10 cellular contexts compared by ENCODE assay signal in the genomic region with DNA sequence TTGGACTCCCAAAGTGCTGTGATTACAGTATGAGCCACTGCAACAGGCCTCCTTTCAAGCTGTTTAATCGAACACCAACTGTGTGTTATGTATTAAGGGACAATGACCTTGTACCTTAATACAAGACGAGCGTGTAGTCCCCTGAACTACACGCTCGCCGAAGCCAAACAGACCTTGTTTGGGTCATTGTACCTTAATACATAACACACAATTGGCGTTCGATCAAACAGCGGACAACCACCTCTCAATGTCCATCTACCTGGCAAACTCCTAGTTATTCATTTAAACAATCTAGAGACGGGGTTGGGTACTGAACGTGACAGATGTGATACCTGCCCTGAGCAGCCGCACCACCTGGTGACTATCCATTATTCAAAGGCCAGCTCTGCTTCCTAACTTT. TPM values are rescaled to one million over a fixed set of nuclear protein-coding genes. Genes with fewer than 3 reads are reported as not detected.
DNase-seq lines count a peak whose midpoint lies in the region; ATAC-seq and TF ChIP-seq lines count a peak whose summit lies in the region.
"Had no signal": no experiment of that assay in that cellular context is flagged by ENCODE, and none has a peak within 500 bp of the region (broad histone marks: within the 10 kb centered on the region; RNA-seq: fewer than 3 reads in every experiment).

No MANE protein-coding gene starts in this region.

- H3K36me3 Mint-ChIP-seq in MCF 10A (ENCODE audit: insufficient read depth, unreplicated experiment) (peaks cover 51% of the 10 kb centered on the region), mesothelial cell of epicardium (peaks cover 23% of the 10 kb centered on the region)

- H3K4me3 ChIP-seq in left ventricle myocardium inferior: peak overlapping the region; percentile 84

- POLR2A ChIA-PET in MCF 10A (lab: Yijun Ruan, JAX) (interaction anchor here (0.8 to 3.3 kb wide), 9 partner anchors 9 to 118 kb away, joined by 3 to 20 read pairs (median 4); a partner anchor contains a TSS), HEK293T (lab: Yijun Ruan, JAX) (no interaction called here)

- no peaks in the 10 kb centered on the region for H3K27me3 ChIP-seq in left ventricle myocardium inferior (ENCODE audit: low read depth)

- no peak for TF ChIP-seq CTCF in left ventricle myocardium inferior (IDR thresholded peaks at IDR 0.05; ENCODE audit: borderline replicate concordance)
- TF ChIP-seq CTCF in MCF 10A (IDR thresholded peaks at IDR 0.05; ENCODE audit: unreplicated experiment): no peak
- no peak for TF ChIP-seq CTCF in mesothelial cell of epicardium (IDR thresholded peaks at IDR 0.05; ENCODE audit: unreplicated experiment)

- H3K4me1 ChIP-seq in left ventricle myocardium inferior: peaks cover 66% of the 10 kb centered on the region

- DNase-seq in left ventricle myocardium inferior (no peak), left ventricle myocardium superior (no peak), MCF 10A (ENCODE audit: unreplicated experiment) (no peak), mesothelial cell of epicardium (ENCODE audit: low spot score in 2 of 2, unreplicated experiment in 2 of 2) (no peak), HEK293T (ENCODE audit: extremely low spot score) (no peak), germinal center (ENCODE audit: low spot score) (no peak)
- DNase-seq in stimulated activated CD8-positive, alpha-beta memory T cell treated with anti-CD3 and anti-CD28 coated beads, Interleukin-4, amount 100 ng/mL, for 48 hours: no peak
- DNase-seq: midbrain had no signal

- H3K9me3 Mint-ChIP-seq in MCF 10A (ENCODE audit: unreplicated experiment): no peaks in the 10 kb centered on the region
- H3K9me3 Mint-ChIP-seq in mesothelial cell of epicardium: no peaks in the 10 kb centered on the region

- BruUV-seq in MCF 10A (replicated peaks; lab: Mats Ljungman, UMichigan): no TSS peak

- peak overlapping the region; percentile 81 for H3K4me3 Mint-ChIP-seq in MCF 10A (ENCODE audit: unreplicated experiment)
- peak overlapping the region; percentile 77 for H3K4me3 Mint-ChIP-seq in mesothelial cell of epicardium

- peaks cover 9% of the 10 kb centered on the region for H3K4me1 Mint-ChIP-seq in MCF 10A (ENCODE audit: insufficient read depth, unreplicated experiment)
- H3K4me1 Mint-ChIP-seq in mesothelial cell of epicardium: peaks cover 26% of the 10 kb centered on the region

- intact Hi-C loops in left ventricle myocardium inferior (cut with micrococcal nuclease) (no loop called here), left ventricle myocardium superior (cut with micrococcal nuclease) (no loop called here), MCF 10A (cut with micrococcal nuclease) (no loop called here)

- ATAC-seq in left ventricle myocardium superior: no peak
- ATAC-seq in GM21367 (IDR thresholded peaks at IDR 0.05; ENCODE audit: unreplicated experiment): no peak

- no peak overlapping the region for H3K27ac ChIP-seq in left ventricle myocardium inferior (replicated peaks)

- H3K27ac Mint-ChIP-seq in MCF 10A (ENCODE audit: low read depth, unreplicated experiment): peak overlapping the region; percentile 63
- peak overlapping the region; percentile 91 for H3K27ac Mint-ChIP-seq in mesothelial cell of epicardium

- CTCF ChIA-PET in MCF 10A (lab: Yijun Ruan, JAX) (no interaction called here), HEK293T (lab: Yijun Ruan, JAX) (no interaction called here)

- H3K27me3 Mint-ChIP-seq in MCF 10A (ENCODE audit: insufficient read depth, unreplicated experiment) (no peaks in the 10 kb centered on the region), mesothelial cell of epicardium (ENCODE audit: low read depth) (no peaks in the 10 kb centered on the region)

- no peaks in the 10 kb centered on the region for H3K9me3 ChIP-seq in left ventricle myocardium inferior (replicated peaks)

- H3K36me3 ChIP-seq in left ventricle myocardium inferior: peaks cover 39% of the 10 kb centered on the region

TF ChIP-seq in HEK293T, 16 proteins besides CTCF, POLR2A, EP300 and RAD21:
- TF ChIP-seq SUZ12 (IDR thresholded peaks at IDR 0.05): no peak
- no peak for TF ChIP-seq FOXM1 (IDR thresholded peaks at IDR 0.05; ENCODE audit: borderline replicate concordance)
- TF ChIP-seq FOXA1 (IDR thresholded peaks at IDR 0.05): no peak
- TF ChIP-seq LEF1 (IDR thresholded peaks at IDR 0.05; ENCODE audit: borderline replicate concordance): no peak
- no peak for TF ChIP-seq ZNF384 (IDR thresholded peaks at IDR 0.05)
- no peak for TF ChIP-seq CTBP1 (IDR thresholded peaks at IDR 0.05; ENCODE audit: borderline replicate concordance)

RNA-seq across cellular contexts. Expression of a gene that starts 1.3 kb away (rescaled TPM):
- total RNA-seq in left ventricle myocardium inferior (19.3 TPM), left ventricle myocardium superior (19.1 TPM), MCF 10A (2022) (45.6 and 51.6 TPM in 2 replicates), mesothelial cell of epicardium (73.2 to 80.5 TPM (median 78.4 TPM) in 3 replicates)

RNA-seq across cellular contexts. Expression of a gene that starts 31.3 kb away (rescaled TPM):
- 26.8 TPM for total RNA-seq in left ventricle myocardium inferior
- 22.9 TPM for total RNA-seq in left ventricle myocardium superior
- total RNA-seq in MCF 10A (2022): 62.2 and 62.6 TPM in 2 replicates
- total RNA-seq in mesothelial cell of epicardium: 39.7 to 45.4 TPM (median 42.1 TPM) in 3 replicates

RNA-seq across cellular contexts. Expression of a gene that starts 44.8 kb away (rescaled TPM):
- 2.9 TPM for total RNA-seq in left ventricle myocardium inferior
- 4.3 TPM for total RNA-seq in left ventricle myocardium superior
- total RNA-seq in MCF 10A (2022): 9.0 and 9.2 TPM in 2 replicates
- total RNA-seq in mesothelial cell of epicardium: 6.0 to 7.3 TPM (median 6.4 TPM) in 3 replicates

RNA-seq across cellular contexts. Expression of a gene that starts 45.0 kb away (rescaled TPM):
- total RNA-seq in left ventricle myocardium inferior: not detected
- not detected for total RNA-seq in left ventricle myocardium superior
- total RNA-seq in MCF 10A (2022): not detected in 2 replicates
- not detected in 3 replicates for total RNA-seq in mesothelial cell of epicardium
- total RNA-seq: Daoy had no signal
